ENCODE assay signal across 8 cellular contexts in genomic region chr21:17512245-17513213, GRCh38.
DNase-seq lines count a peak whose midpoint lies in the region; ATAC-seq and TF ChIP-seq lines count a peak whose summit lies in the region.

TSS of gene CXADR (plus strand) at chr21:17513043. CDS start at chr21:17513130, 87 bp downstream.

- H3K9ac ChIP-seq in mucosa of rectum (ENCODE audit: low read depth in 1 of 2, low read length in 2 of 2), result peak within 1 kb of the TSS; percentile 81 to 92

- CTCF ChIA-PET in AG04449 (lab: Yijun Ruan, JAX), result interaction anchor here (0.6 to 1.6 kb wide), 4 partner anchors 10 to 125 kb away, joined by 3 read pairs; no protein-coding TSS in a partner anchor

- no peaks in the 10 kb centered on the region for H3K9me3 ChIP-seq in mucosa of rectum (ENCODE audit: control insufficient read depth in 2 of 2, low read length in 2 of 2)

- H3K4me1 ChIP-seq in mucosa of rectum (ENCODE audit: control insufficient read depth in 2 of 2, insufficient read depth in 2 of 2, low read length in 2 of 2), result peaks cover 4 to 14% of the 10 kb centered on the region in 2 donors

- no peak for DNase-seq in AG04449 (ENCODE audit: low read depth, low spot score)
- DNase-seq in NCI-H524 treated with DMSO at 0.1 percent for 48 hours (lab: John Stamatoyannopoulos, UW), result peak; percentile 50
- DNase-seq in activated CD8-positive, alpha-beta memory T cell treated with anti-CD3 and anti-CD28 coated beads, Interleukin-2, amount 50 U/mL, for 4 hours, result peak; percentile 84
- peak; percentile 84 for DNase-seq in epithelial cell of esophagus (ENCODE audit: low read depth)
- DNase-seq in stimulated activated CD8-positive, alpha-beta memory T cell treated with anti-CD3 and anti-CD28 coated beads, Interleukin-7, amount 100 ng/mL, for 1 hour (ENCODE audit: low read depth in 2 of 2), result peak; percentile 46

- H3K27me3 ChIP-seq in mucosa of rectum (ENCODE audit: control insufficient read depth in 2 of 2, insufficient read depth in 2 of 2, low read length in 2 of 2), result peaks cover 3 to 5% of the 10 kb centered on the region in 2 donors

- peak; percentile 88 for ATAC-seq in GM19035 (IDR thresholded peaks at IDR 0.05; ENCODE audit: unreplicated experiment)
- ATAC-seq in HG03354 (IDR thresholded peaks at IDR 0.05; ENCODE audit: poor library complexity, severe bottlenecking, unreplicated experiment), result peak; percentile 89

- H3K4me3 ChIP-seq in AG04449 (ENCODE audit: low read depth, low read length) (peak within 1 kb of the TSS; percentile 47), epithelial cell of esophagus (ENCODE audit: low read length) (peak within 1 kb of the TSS; percentile 65), mucosa of rectum (ENCODE audit: low read length in 2 of 2) (peak within 1 kb of the TSS; percentile 85 to 88)

- H3K36me3 ChIP-seq in mucosa of rectum (ENCODE audit: control insufficient read depth in 2 of 2, insufficient read depth in 2 of 2, low read length in 2 of 2), result no peaks in the 10 kb centered on the region

- POLR2A ChIA-PET in AG04449 (lab: Yijun Ruan, JAX), result no interaction called here

- TF ChIP-seq CTCF in AG04449 (IDR thresholded peaks at IDR 0.05; ENCODE audit: insufficient read depth, low read length, missing control alignments) (peak; percentile 4), epithelial cell of esophagus (IDR thresholded peaks at IDR 0.05; ENCODE audit: insufficient read depth, low read depth, low read length, missing control alignments) (peak; percentile 41)

- peak within 1 kb of the TSS; percentile 92 to 95 for H3K27ac ChIP-seq in mucosa of rectum (ENCODE audit: low read depth in 2 of 2, low read length in 2 of 2)
